ENCODE assay signal across 22 cellular contexts in the genomic region with DNA sequence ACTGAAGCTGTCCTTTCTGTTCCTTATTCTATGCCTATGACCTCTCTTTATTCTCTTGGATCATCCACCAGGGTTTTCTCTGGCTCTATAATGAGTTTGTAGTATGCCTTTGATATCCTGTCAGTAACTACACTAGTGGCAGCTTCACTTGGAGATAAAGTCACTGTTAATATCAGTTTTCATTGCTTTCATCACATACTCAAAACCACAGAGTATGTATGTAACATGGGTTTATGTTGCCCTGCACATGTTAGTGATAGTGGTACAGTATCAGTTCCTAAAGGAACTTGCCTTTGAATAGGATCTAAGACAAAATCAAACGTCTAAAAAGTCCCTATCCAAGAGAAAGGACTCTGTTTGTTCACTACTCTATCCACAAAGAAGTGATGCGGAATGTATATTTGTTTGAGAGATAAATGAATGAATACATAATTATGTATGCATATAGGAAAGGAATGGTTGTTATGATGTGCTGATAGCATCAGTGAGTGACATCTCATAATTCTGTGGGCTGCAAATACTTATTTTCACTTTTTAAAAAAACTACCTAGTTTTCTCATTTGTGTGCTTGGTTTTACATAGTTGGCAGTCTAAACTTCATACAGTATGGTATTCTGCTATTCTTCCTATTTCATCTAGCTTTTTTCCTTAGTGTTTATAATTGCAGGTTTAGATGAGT. TPM values are rescaled to one million over a fixed set of nuclear protein-coding genes. Genes with fewer than 3 reads are reported as not detected.
A peak's percentile ranks its signal among the peaks of the same experiment; 100 is the strongest.
DNase-seq lines count a peak whose midpoint lies in the region; ATAC-seq and TF ChIP-seq lines count a peak whose summit lies in the region.
"Had no signal": no experiment of that assay in that cellular context is flagged by ENCODE, and none has a peak within 500 bp of the region (broad histone marks: within the 10 kb centered on the region; RNA-seq: fewer than 3 reads in every experiment).

No MANE protein-coding gene starts in this region.

- H3K4me1 ChIP-seq in Loucy (ENCODE audit: insufficient read depth, low read length, poor library complexity, severe bottlenecking) (peaks cover 83% of the 10 kb centered on the region), uterus (peaks cover 0 to 4% of the 10 kb centered on the region in 2 donors)
- H3K4me1 ChIP-seq: body of pancreas had no signal

- no peak overlapping the region for H3K4me3 Mint-ChIP-seq in activated T-cell treated with anti-CD3 and anti-CD28 coated beads, Interleukin-2, amount 50 U/mL, for 4 hours
- H3K4me3 Mint-ChIP-seq in activated naive CD8-positive, alpha-beta T cell: peak overlapping the region; percentile 71
- H3K4me3 Mint-ChIP-seq in stimulated activated effector memory CD8-positive, alpha-beta T cell treated with anti-CD3 and anti-CD28 coated beads, Interleukin-12 subunit alpha, Interleukin-12 subunit beta, amount 100 ng/mL, for 72 hours: no peak overlapping the region
- H3K4me3 Mint-ChIP-seq: nephron progenitor cell had no signal

- no peak overlapping the region for H3K27ac ChIP-seq in uterus
- H3K27ac ChIP-seq: body of pancreas, colonic mucosa, vagina had no signal

- peak overlapping the region; percentile 95 for H3K4me2 ChIP-seq in Loucy (ENCODE audit: low read depth, low read length, poor library complexity, severe bottlenecking)

- H3K27me3 Mint-ChIP-seq in activated T-cell treated with anti-CD3 and anti-CD28 coated beads, Interleukin-2, amount 50 U/mL, for 4 hours (ENCODE audit: low read depth): no peaks in the 10 kb centered on the region
- no peaks in the 10 kb centered on the region for H3K27me3 Mint-ChIP-seq in activated naive CD8-positive, alpha-beta T cell
- H3K27me3 Mint-ChIP-seq: progenitor cell of endocrine pancreas had no signal

- H3F3A ChIP-seq in Loucy (ENCODE audit: low read depth): peaks cover 11% of the 10 kb centered on the region

- peak overlapping the region; percentile 73 for H3K27ac Mint-ChIP-seq in activated naive CD8-positive, alpha-beta T cell
- H3K27ac Mint-ChIP-seq in stimulated activated effector memory CD8-positive, alpha-beta T cell treated with anti-CD3 and anti-CD28 coated beads, Interleukin-12 subunit alpha, Interleukin-12 subunit beta, amount 100 ng/mL, for 72 hours: peak overlapping the region; percentile 92

- H3K4me3 ChIP-seq in Loucy (ENCODE audit: low read length, poor library complexity, severe bottlenecking) (peak overlapping the region; percentile 37), uterus (no peak overlapping the region)
- H3K4me3 ChIP-seq: body of pancreas, colonic mucosa, vagina had no signal

- H4K20me1 ChIP-seq in Loucy (ENCODE audit: insufficient read depth, low read length, poor library complexity, severe bottlenecking): peaks cover 28% of the 10 kb centered on the region

- H3K36me3 ChIP-seq in Loucy (ENCODE audit: insufficient read depth, low read length): 0 out of 2 replicates have a peak, but pooled peaks cover 7% of the 10 kb centered on the region
- no peaks in the 10 kb centered on the region for H3K36me3 ChIP-seq in uterus
- H3K36me3 ChIP-seq: colonic mucosa, vagina had no signal

- no peaks in the 10 kb centered on the region for H3K9me3 Mint-ChIP-seq in activated T-cell treated with anti-CD3 and anti-CD28 coated beads, Interleukin-2, amount 50 U/mL, for 4 hours
- no peaks in the 10 kb centered on the region for H3K9me3 Mint-ChIP-seq in activated naive CD8-positive, alpha-beta T cell (ENCODE audit: low read depth)
- no peaks in the 10 kb centered on the region for H3K9me3 Mint-ChIP-seq in stimulated activated effector memory CD8-positive, alpha-beta T cell treated with anti-CD3 and anti-CD28 coated beads, Interleukin-12 subunit alpha, Interleukin-12 subunit beta, amount 100 ng/mL, for 72 hours

- H2AFZ ChIP-seq in Loucy (ENCODE audit: low read length): no peak overlapping the region

- H3K9me3 ChIP-seq in Loucy (ENCODE audit: insufficient read depth, low read depth, low read length): no peaks in the 10 kb centered on the region
- H3K9me3 ChIP-seq in uterus: no peaks in the 10 kb centered on the region
- H3K9me3 ChIP-seq: body of pancreas, colonic mucosa, vagina had no signal

- H3K27me3 ChIP-seq in Loucy (ENCODE audit: insufficient read depth, low read length, poor library complexity, severe bottlenecking): no peaks in the 10 kb centered on the region
- H3K27me3 ChIP-seq in uterus: no peaks in the 10 kb centered on the region
- H3K27me3 ChIP-seq: body of pancreas, colonic mucosa, vagina had no signal

- peak overlapping the region; percentile 87 for H3K9ac ChIP-seq in Loucy (ENCODE audit: low read depth, low read length, poor library complexity, severe bottlenecking)

- H3K9me2 ChIP-seq in Loucy (replicated peaks; ENCODE audit: low read depth, low read length): no peaks in the 10 kb centered on the region

- peaks cover 79% of the 10 kb centered on the region for H3K4me1 Mint-ChIP-seq in activated T-cell treated with anti-CD3 and anti-CD28 coated beads, Interleukin-2, amount 50 U/mL, for 4 hours (ENCODE audit: low read depth)
- peaks cover 84% of the 10 kb centered on the region for H3K4me1 Mint-ChIP-seq in activated naive CD8-positive, alpha-beta T cell (ENCODE audit: low read depth)
- H3K4me1 Mint-ChIP-seq in stimulated activated effector memory CD8-positive, alpha-beta T cell treated with anti-CD3 and anti-CD28 coated beads, Interleukin-12 subunit alpha, Interleukin-12 subunit beta, amount 100 ng/mL, for 72 hours: peaks cover 60% of the 10 kb centered on the region

- H3K36me3 Mint-ChIP-seq in activated T-cell treated with anti-CD3 and anti-CD28 coated beads, Interleukin-2, amount 50 U/mL, for 4 hours (ENCODE audit: insufficient read depth): peaks cover 3% of the 10 kb centered on the region
- peaks cover 5% of the 10 kb centered on the region for H3K36me3 Mint-ChIP-seq in activated naive CD8-positive, alpha-beta T cell
- H3K36me3 Mint-ChIP-seq in stimulated activated effector memory CD8-positive, alpha-beta T cell treated with anti-CD3 and anti-CD28 coated beads, Interleukin-12 subunit alpha, Interleukin-12 subunit beta, amount 100 ng/mL, for 72 hours: peaks cover 20% of the 10 kb centered on the region

- peak; percentile 27 to 51 for ATAC-seq in activated T-cell treated with anti-CD3 and anti-CD28 coated beads, Interleukin-2, amount 50 U/mL, for 4 hours
- no peak for ATAC-seq in stimulated activated effector memory CD8-positive, alpha-beta T cell treated with anti-CD3 and anti-CD28 coated beads, Interleukin-12 subunit alpha, Interleukin-12 subunit beta, amount 100 ng/mL, for 72 hours
- no peak for ATAC-seq in GM18498 (IDR thresholded peaks at IDR 0.05; ENCODE audit: unreplicated experiment)
- ATAC-seq: body of pancreas had no signal

- peaks cover 91% of the 10 kb centered on the region for H3K79me2 ChIP-seq in Loucy (ENCODE audit: insufficient read depth, low read length)

- no peak for TF ChIP-seq CTCF in Loucy (conservative IDR thresholded peaks at IDR 0.05; ENCODE audit: low read length)
- TF ChIP-seq CTCF in uterus (IDR thresholded peaks at IDR 0.05): no peak

- no peak for DNase-seq in activated T-cell treated with anti-CD3 and anti-CD28 coated beads, Interleukin-2, amount 50 U/mL, for 4 hours
- DNase-seq in activated T-cell treated with anti-CD3 and anti-CD28 coated beads, Interleukin-2, amount 50 U/mL, for 1 hour: no peak
- no peak for DNase-seq in stimulated activated effector memory CD8-positive, alpha-beta T cell treated with anti-CD3 and anti-CD28 coated beads, Interleukin-12 subunit alpha, Interleukin-12 subunit beta, amount 100 ng/mL, for 72 hours (ENCODE audit: low spot score in 2 of 2)
- DNase-seq in uterus: no peak
- DNase-seq in dedifferentiated amniotic fluid mesenchymal stem cell (ENCODE audit: extremely low spot score): no peak
- DNase-seq: activated naive CD4-positive, alpha-beta T cell treated with anti-CD3 and anti-CD28 coated beads, Interleukin-2, amount 50 U/mL, for 16 hours; body of pancreas; colonic mucosa; foreskin melanocyte; HCEC 1CT; KG1; mesenchymal stem cell; NCI-H1105; NCI-H2107; NCI-H69; nephron progenitor cell; stimulated activated CD4-positive, alpha-beta T cell treated with anti-CD3 and anti-CD28 coated beads, Interleukin-2, amount 100 ng/mL, for 24 hours had no signal

- TF ChIP-seq POLR2A in uterus (IDR thresholded peaks at IDR 0.05): no peak

- intact Hi-C loops in uterus (cut with DNase I; ENCODE audit: low total_unique reads): no loop called here

RNA-seq across cellular contexts. Expression of gene TET3, which starts 45.1 kb away (rescaled TPM):
- 10 to 100 TPM; 30.8 to 34.0 (median 31.7) TPM for total RNA-seq in activated T-cell treated with anti-CD3 and anti-CD28 coated beads, Interleukin-2, amount 50 U/mL, for 4 hours
- total RNA-seq in uterus: 10 to 100 TPM in 2 of 4 donors, 1 to 10 TPM in 2; 1.3 to 12.0 (median 7.8) TPM

Comparison
In these comparisons a context has a peak if more than half of its experiments do, and no peak if none do; other contexts are left out.
1. ATAC-seq: peak in activated T-cell treated with anti-CD3 and anti-CD28 coated beads, Interleukin-2, amount 50 U/mL, for 4 hours (2 of 2); none in stimulated activated effector memory CD8-positive, alpha-beta T cell treated with anti-CD3 and anti-CD28 coated beads, Interleukin-12 subunit alpha, Interleukin-12 subunit beta, amount 100 ng/mL, for 72 hours (single experiment) and GM18498 (single experiment).